ENCODE assay signal across 15 cellular contexts in the genomic region with DNA sequence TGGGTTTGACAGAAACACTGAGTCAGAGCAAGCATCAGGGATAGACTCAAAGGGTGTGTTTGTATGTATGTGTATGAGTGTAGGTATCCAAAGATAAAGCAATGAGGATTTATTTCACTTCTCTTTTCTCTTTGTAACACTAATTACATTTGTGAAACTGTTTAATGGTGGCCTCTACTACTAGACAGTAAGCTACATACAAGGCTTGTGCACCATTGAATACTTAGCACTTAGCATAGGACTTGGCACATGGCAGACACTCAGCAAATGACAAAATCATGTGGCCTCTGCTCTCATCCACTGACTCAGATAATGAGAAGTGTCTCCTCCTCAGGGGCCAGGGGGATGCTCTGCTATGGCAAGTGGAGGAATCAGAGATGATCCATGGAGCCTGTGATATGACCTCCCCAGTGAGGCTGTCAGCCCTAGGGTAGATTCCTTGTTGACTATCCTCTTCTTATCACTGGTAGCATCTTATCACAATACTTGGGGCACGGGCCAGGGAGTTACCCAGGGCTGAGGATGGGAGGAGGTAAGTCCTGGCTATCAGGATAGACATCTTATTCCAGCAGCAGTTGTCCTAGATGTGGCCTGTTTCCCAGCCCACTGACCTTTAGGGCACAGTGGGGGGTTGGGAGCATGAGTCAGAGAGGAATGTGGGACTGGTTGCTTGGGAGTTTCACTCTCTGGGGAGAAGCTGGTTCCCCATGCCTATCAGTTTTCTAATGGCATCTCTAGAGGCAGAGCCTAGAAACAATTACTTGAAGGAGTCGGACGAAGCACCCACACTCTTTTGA.
A peak's percentile ranks its signal among the peaks of the same experiment; 100 is the strongest.
DNase-seq lines count a peak whose midpoint lies in the region; ATAC-seq and TF ChIP-seq lines count a peak whose summit lies in the region.
"Had no signal": no experiment of that assay in that cellular context is flagged by ENCODE, and none has a peak within 500 bp of the region (broad histone marks: within the 10 kb centered on the region; RNA-seq: fewer than 3 reads in every experiment).

No MANE protein-coding gene starts in this region.

- H3K4me1 ChIP-seq in mesodermal cell (ENCODE audit: control insufficient read depth, insufficient read depth, low read length, poor library complexity, severe bottlenecking): peaks cover 22% of the 10 kb centered on the region
- H3K4me1 ChIP-seq: left lung had no signal

- no TSS peak for BruUV-seq in MCF 10A (replicated peaks; lab: Mats Ljungman, UMichigan)

- H3K27ac Mint-ChIP-seq in MCF 10A (ENCODE audit: low read depth, unreplicated experiment): peak overlapping the region; percentile 25
- H3K27ac Mint-ChIP-seq: activated naive CD8-positive, alpha-beta T cell treated with anti-CD3 and anti-CD28 coated beads, Interleukin-2, amount 10 ng/mL, durations not matched to agents 7 days and 5 days; CD14-positive monocyte had no signal

- H3K9me3 ChIP-seq in mesodermal cell (ENCODE audit: control insufficient read depth, low read length): no peaks in the 10 kb centered on the region
- H3K9me3 ChIP-seq: left lung had no signal

- TF ChIP-seq CTCF in MCF 10A (IDR thresholded peaks at IDR 0.05; ENCODE audit: unreplicated experiment): no peak

- peaks cover 32% of the 10 kb centered on the region for H3K4me1 Mint-ChIP-seq in MCF 10A (ENCODE audit: insufficient read depth, unreplicated experiment)
- H3K4me1 Mint-ChIP-seq: activated naive CD8-positive, alpha-beta T cell treated with anti-CD3 and anti-CD28 coated beads, Interleukin-2, amount 10 ng/mL, durations not matched to agents 7 days and 5 days; CD14-positive monocyte had no signal

- H3K36me3 Mint-ChIP-seq in MCF 10A (ENCODE audit: insufficient read depth, unreplicated experiment): no peaks in the 10 kb centered on the region
- H3K36me3 Mint-ChIP-seq: activated naive CD8-positive, alpha-beta T cell treated with anti-CD3 and anti-CD28 coated beads, Interleukin-2, amount 10 ng/mL, durations not matched to agents 7 days and 5 days; CD14-positive monocyte had no signal

- H3K27ac ChIP-seq in mesodermal cell (ENCODE audit: low read depth, low read length, severe bottlenecking): peak overlapping the region; percentile 80
- H3K27ac ChIP-seq: left lung had no signal

- no peaks in the 10 kb centered on the region for H3K27me3 Mint-ChIP-seq in MCF 10A (ENCODE audit: insufficient read depth, unreplicated experiment)

- intact Hi-C loops in MCF 10A (cut with micrococcal nuclease): no loop called here

- CTCF ChIA-PET in MCF 10A (lab: Yijun Ruan, JAX): interaction anchor here (1.0 kb wide), 1 partner anchor 121 kb away, joined by 6 read pairs; no protein-coding TSS in a partner anchor

- H3K4me3 Mint-ChIP-seq in MCF 10A (ENCODE audit: unreplicated experiment): no peak overlapping the region
- H3K4me3 Mint-ChIP-seq: activated naive CD8-positive, alpha-beta T cell treated with anti-CD3 and anti-CD28 coated beads, Interleukin-2, amount 10 ng/mL, durations not matched to agents 7 days and 5 days; CD14-positive monocyte had no signal

- ATAC-seq in HG03439 (IDR thresholded peaks at IDR 0.05; ENCODE audit: unreplicated experiment): no peak
- ATAC-seq: left lung had no signal

- DNase-seq in COLO829 (ENCODE audit: low spot score): peak; percentile 66
- peak; percentile 65 for DNase-seq in HT-29 (ENCODE audit: low spot score)
- DNase-seq in MCF 10A (ENCODE audit: unreplicated experiment): peak; percentile 84
- no peak for DNase-seq in NCI-H1436 (lab: John Stamatoyannopoulos, UW)
- DNase-seq in DMS153 (lab: John Stamatoyannopoulos, UW): no peak
- no peak for DNase-seq in NCI-H2171 (lab: John Stamatoyannopoulos, UW)
- DNase-seq: activated naive CD8-positive, alpha-beta T cell treated with anti-CD3 and anti-CD28 coated beads, Interleukin-2, amount 10 ng/mL, durations not matched to agents 7 days and 5 days; GOT3; left lung; nucleus accumbens; stimulated activated CD4-positive, alpha-beta T cell treated with anti-CD3 and anti-CD28 coated beads, Interleukin-2, amount 100 ng/mL, for 24 hours; stimulated activated naive CD4-positive, alpha-beta T cell treated with Interleukin-2 at 50 U/mL for 16 hours had no signal

- no peaks in the 10 kb centered on the region for H3K9me3 Mint-ChIP-seq in MCF 10A (ENCODE audit: unreplicated experiment)
- H3K9me3 Mint-ChIP-seq: activated naive CD8-positive, alpha-beta T cell treated with anti-CD3 and anti-CD28 coated beads, Interleukin-2, amount 10 ng/mL, durations not matched to agents 7 days and 5 days had no signal

- H3K4me3 ChIP-seq in mesodermal cell (ENCODE audit: extremely low read depth, insufficient read depth, low read length, poor library complexity, severe bottlenecking): no peak overlapping the region
- H3K4me3 ChIP-seq: left lung had no signal

- POLR2A ChIA-PET in MCF 10A (lab: Yijun Ruan, JAX): interaction anchor here (1.0 kb wide), 1 partner anchor 14 kb away, joined by 3 read pairs; no protein-coding TSS in a partner anchor

- no peaks in the 10 kb centered on the region for H3K36me3 ChIP-seq in mesodermal cell (ENCODE audit: control insufficient read depth, insufficient read depth, low read length)
- H3K36me3 ChIP-seq: left lung had no signal

- WGBS in mesodermal cell (ENCODE audit: insufficient coverage in 2 of 2), 2 experiments: 33% methylated on average over 2 of the region's 3 CpGs; no CpG with 5 or more reads in 1 of the 2 experiments

Comparison
In these comparisons a context has a peak if more than half of its experiments do, and no peak if none do; other contexts are left out.
1. DNase-seq: peak in COLO829 (single experiment), HT-29 (single experiment) and MCF 10A (single experiment); none in NCI-H1436 (single experiment), DMS153 (single experiment) and NCI-H2171 (single experiment).